ENCODE assay signal across 7 cellular contexts in genomic region chr18:12776415-12776814, GRCh38.
DNase-seq lines count a peak whose midpoint lies in the region; ATAC-seq and TF ChIP-seq lines count a peak whose summit lies in the region.
"Not testable (repeated sequence)": the region's sequence is repeated elsewhere in the genome, so short reads cannot be mapped to it uniquely, and the experiment has no call there.

No MANE protein-coding gene starts in this region.

- not testable (repeated sequence) for H3K36me3 ChIP-seq in CD8-positive, alpha-beta memory T cell (ENCODE audit: insufficient read depth, low read length)

- CTCF ChIA-PET in CD8-positive, alpha-beta memory T cell (lab: Charles Lee): interaction anchor here (0.9 to 1.4 kb wide), 2 partner anchors 107 to 158 kb away, joined by 3 to 4 read pairs; no protein-coding TSS in a partner anchor

- H3K4me3 Mint-ChIP-seq in CD8-positive, alpha-beta memory T cell: peak overlapping the region in 6 of 7 donors; percentile 80 to 97 (median 92)
- H3K4me3 Mint-ChIP-seq in T-helper 1 cell treated with Interleukin-12 subunit alpha and Interleukin-12 subunit beta and Interleukin-4 antibody, amounts not matched to agents 30 μg/mL and 1 μg/mL, for 36 hours: peak overlapping the region; percentile 81
- peak overlapping the region; percentile 83 for H3K4me3 Mint-ChIP-seq in activated naive CD8-positive, alpha-beta T cell treated with anti-CD3 and anti-CD28 coated beads, Interleukin-2, amount 10 ng/mL, durations not matched to agents 7 days and 5 days
- peak overlapping the region; percentile 76 for H3K4me3 Mint-ChIP-seq in glutamatergic neuron (ENCODE audit: unreplicated experiment)
- H3K4me3 Mint-ChIP-seq in natural killer cell treated with Interleukin-12 subunit alpha and Interleukin-12 subunit beta and Interleukin-15 and Interleukin-18, amount 100 ng/mL, for 72 hours: peak overlapping the region; percentile 98

- H3K27ac Mint-ChIP-seq in CD8-positive, alpha-beta memory T cell: peak overlapping the region in 7 of 8 donors; percentile 71 to 96 (median 90)
- peak overlapping the region; percentile 75 for H3K27ac Mint-ChIP-seq in T-helper 1 cell treated with Interleukin-12 subunit alpha and Interleukin-12 subunit beta and Interleukin-4 antibody, amounts not matched to agents 30 μg/mL and 1 μg/mL, for 36 hours
- H3K27ac Mint-ChIP-seq in activated naive CD8-positive, alpha-beta T cell treated with anti-CD3 and anti-CD28 coated beads, Interleukin-2, amount 10 ng/mL, durations not matched to agents 7 days and 5 days; glutamatergic neuron (ENCODE audit: unreplicated experiment): not testable (repeated sequence)
- peak overlapping the region; percentile 91 for H3K27ac Mint-ChIP-seq in natural killer cell treated with Interleukin-12 subunit alpha and Interleukin-12 subunit beta and Interleukin-15 and Interleukin-18, amount 100 ng/mL, for 72 hours

- not testable (repeated sequence) for H3K27me3 ChIP-seq in CD8-positive, alpha-beta memory T cell (ENCODE audit: insufficient read depth, low read length, poor library complexity, severe bottlenecking)

- not testable (repeated sequence) for H3K36me3 Mint-ChIP-seq in CD8-positive, alpha-beta memory T cell; T-helper 1 cell treated with Interleukin-12 subunit alpha and Interleukin-12 subunit beta and Interleukin-4 antibody, amounts not matched to agents 30 μg/mL and 1 μg/mL, for 36 hours (ENCODE audit: low read depth); activated naive CD8-positive, alpha-beta T cell treated with anti-CD3 and anti-CD28 coated beads, Interleukin-2, amount 10 ng/mL, durations not matched to agents 7 days and 5 days
- peaks cover 12% of the 10 kb centered on the region for H3K36me3 Mint-ChIP-seq in glutamatergic neuron (ENCODE audit: unreplicated experiment)
- H3K36me3 Mint-ChIP-seq in natural killer cell treated with Interleukin-12 subunit alpha and Interleukin-12 subunit beta and Interleukin-15 and Interleukin-18, amount 100 ng/mL, for 72 hours: peaks cover 21% of the 10 kb centered on the region

- ATAC-seq in activated naive CD8-positive, alpha-beta T cell treated with anti-CD3 and anti-CD28 coated beads, Interleukin-2, amount 10 ng/mL, durations not matched to agents 7 days and 5 days (ENCODE audit: low read depth); natural killer cell treated with Interleukin-12 subunit alpha and Interleukin-12 subunit beta and Interleukin-15 and Interleukin-18, amount 100 ng/mL, for 72 hours: not testable (repeated sequence)

- H3K27ac ChIP-seq in CD8-positive, alpha-beta memory T cell (ENCODE audit: low read depth, low read length): not testable (repeated sequence)

- not testable (repeated sequence) for TF ChIP-seq CTCF in glutamatergic neuron (IDR thresholded peaks at IDR 0.05; ENCODE audit: partially characterized antibody, unreplicated experiment)

- H3K9me3 ChIP-seq in CD8-positive, alpha-beta memory T cell (ENCODE audit: low read length): not testable (repeated sequence)

- not testable (repeated sequence) for H3K27me3 Mint-ChIP-seq in CD8-positive, alpha-beta memory T cell; T-helper 1 cell treated with Interleukin-12 subunit alpha and Interleukin-12 subunit beta and Interleukin-4 antibody, amounts not matched to agents 30 μg/mL and 1 μg/mL, for 36 hours (ENCODE audit: low read depth); activated naive CD8-positive, alpha-beta T cell treated with anti-CD3 and anti-CD28 coated beads, Interleukin-2, amount 10 ng/mL, durations not matched to agents 7 days and 5 days; natural killer cell treated with Interleukin-12 subunit alpha and Interleukin-12 subunit beta and Interleukin-15 and Interleukin-18, amount 100 ng/mL, for 72 hours
- peaks cover 12% of the 10 kb centered on the region for H3K27me3 Mint-ChIP-seq in glutamatergic neuron (ENCODE audit: unreplicated experiment)

- not testable (repeated sequence) for H3K4me3 ChIP-seq in CD8-positive, alpha-beta memory T cell (ENCODE audit: low read length)
- H3K4me3 ChIP-seq in Jurkat, Clone E6-1 (ENCODE audit: low read length): peak overlapping the region; percentile 72

- H3K9me3 Mint-ChIP-seq in CD8-positive, alpha-beta memory T cell; T-helper 1 cell treated with Interleukin-12 subunit alpha and Interleukin-12 subunit beta and Interleukin-4 antibody, amounts not matched to agents 30 μg/mL and 1 μg/mL, for 36 hours; activated naive CD8-positive, alpha-beta T cell treated with anti-CD3 and anti-CD28 coated beads, Interleukin-2, amount 10 ng/mL, durations not matched to agents 7 days and 5 days; glutamatergic neuron (ENCODE audit: unreplicated experiment); natural killer cell treated with Interleukin-12 subunit alpha and Interleukin-12 subunit beta and Interleukin-15 and Interleukin-18, amount 100 ng/mL, for 72 hours: not testable (repeated sequence)

- H3K4me1 Mint-ChIP-seq in CD8-positive, alpha-beta memory T cell: peaks cover 19 to 24% (median 23%) of the 10 kb centered on the region in 3 donors
- H3K4me1 Mint-ChIP-seq in T-helper 1 cell treated with Interleukin-12 subunit alpha and Interleukin-12 subunit beta and Interleukin-4 antibody, amounts not matched to agents 30 μg/mL and 1 μg/mL, for 36 hours (ENCODE audit: low read depth); activated naive CD8-positive, alpha-beta T cell treated with anti-CD3 and anti-CD28 coated beads, Interleukin-2, amount 10 ng/mL, durations not matched to agents 7 days and 5 days; glutamatergic neuron (ENCODE audit: low read depth, unreplicated experiment): not testable (repeated sequence)
- H3K4me1 Mint-ChIP-seq in natural killer cell treated with Interleukin-12 subunit alpha and Interleukin-12 subunit beta and Interleukin-15 and Interleukin-18, amount 100 ng/mL, for 72 hours (ENCODE audit: low read depth in 2 of 2): peaks cover 14 to 26% of the 10 kb centered on the region in 2 donors

- POLR2A ChIA-PET in CD8-positive, alpha-beta memory T cell (lab: Charles Lee): interaction anchor here (1.1 to 2.1 kb wide), 3 partner anchors 105 to 109 kb away, joined by 3 to 13 read pairs (median 5); partner anchors contain the start of gene PTPN2
- POLR2A ChIA-PET in activated naive CD8-positive, alpha-beta T cell treated with anti-CD3 and anti-CD28 coated beads, Interleukin-2, amount 10 ng/mL, durations not matched to agents 7 days and 5 days (lab: Charles Lee): interaction anchor here (0.6 to 4.8 kb wide), 14 partner anchors 15 to 400 kb away, joined by 3 to 56 read pairs (median 4); partner anchors contain the start of genes AFG3L2, CEP192, PTPN2 and SEH1L

- H3K4me1 ChIP-seq in CD8-positive, alpha-beta memory T cell (ENCODE audit: insufficient read depth, low read length): not testable (repeated sequence)

- DNase-seq in CD8-positive, alpha-beta memory T cell; Jurkat, Clone E6-1 (ENCODE audit: low read depth, low spot score); activated naive CD8-positive, alpha-beta T cell treated with anti-CD3 and anti-CD28 coated beads, Interleukin-2, amount 10 ng/mL, durations not matched to agents 7 days and 5 days; glutamatergic neuron; natural killer cell treated with Interleukin-12 subunit alpha and Interleukin-12 subunit beta and Interleukin-15 and Interleukin-18, amount 100 ng/mL, for 72 hours (ENCODE audit: low spot score): not testable (repeated sequence)
- peak; percentile 48 for DNase-seq in activated CD8-positive, alpha-beta memory T cell treated with anti-CD3 and anti-CD28 coated beads for 24 hours
